ENCODE assay signal across 12 cellular contexts in the genomic region with DNA sequence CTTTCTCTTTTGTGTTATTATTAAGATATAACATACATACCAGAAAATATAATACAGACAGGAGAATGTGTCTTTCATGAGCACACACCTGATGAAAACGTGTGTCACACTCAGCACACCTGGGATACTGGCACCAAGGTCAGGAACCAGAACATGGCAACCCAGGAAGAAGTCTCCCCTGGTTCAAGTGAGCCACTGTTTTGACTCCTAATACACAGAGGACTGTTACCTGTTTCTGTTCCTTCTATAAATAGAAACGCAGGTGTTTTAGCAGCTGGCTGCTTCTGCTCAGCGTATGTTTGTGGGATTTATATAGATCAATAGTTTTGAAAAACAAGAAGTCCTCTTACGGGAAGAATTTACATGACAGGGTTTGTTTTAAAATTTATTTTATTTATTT. TPM values are rescaled to one million over a fixed set of nuclear protein-coding genes. Genes with fewer than 3 reads are reported as not detected.
DNase-seq lines count a peak whose midpoint lies in the region; ATAC-seq and TF ChIP-seq lines count a peak whose summit lies in the region.
"Had no signal": no experiment of that assay in that cellular context is flagged by ENCODE, and none has a peak within 500 bp of the region (broad histone marks: within the 10 kb centered on the region; RNA-seq: fewer than 3 reads in every experiment).

No MANE protein-coding gene starts in this region.

- H4K20me1 ChIP-seq in OCI-LY3 (ENCODE audit: insufficient read depth, low read length): peaks cover 16% of the 10 kb centered on the region; the same call in 1 of the 2 replicates

- H3K4me3 ChIP-seq in OCI-LY3 (ENCODE audit: low read length): peak overlapping the region; percentile 28; the same call in 1 of the 2 replicates
- no peak overlapping the region for H3K4me3 ChIP-seq in thyroid gland (replicated peaks in 1 of 3)

- H3K27me3 ChIP-seq in OCI-LY3 (ENCODE audit: low read depth, low read length) (no peaks in the 10 kb centered on the region), thyroid gland (no peaks in the 10 kb centered on the region)

- H3K9me3 Mint-ChIP-seq in activated T-cell treated with anti-CD3 and anti-CD28 coated beads, Interleukin-2, amount 50 U/mL, for 72 hours: no peaks in the 10 kb centered on the region
- no peaks in the 10 kb centered on the region for H3K9me3 Mint-ChIP-seq in activated CD8-positive, alpha-beta T cell treated with anti-CD3 and anti-CD28 coated beads, Interleukin-2, amount 10 ng/mL, durations not matched to agents 7 days and 5 days (ENCODE audit: insufficient read depth)
- H3K9me3 Mint-ChIP-seq: activated CD8-positive, alpha-beta T cell treated with anti-CD3 and anti-CD28 coated beads for 36 hours had no signal

- no peak overlapping the region for H3K27ac Mint-ChIP-seq in activated T-cell treated with anti-CD3 and anti-CD28 coated beads, Interleukin-2, amount 50 U/mL, for 72 hours
- H3K27ac Mint-ChIP-seq in activated CD8-positive, alpha-beta T cell treated with anti-CD3 and anti-CD28 coated beads, Interleukin-2, amount 10 ng/mL, durations not matched to agents 7 days and 5 days: no peak overlapping the region

- intact Hi-C loops in thyroid gland (cut with DNase I): loop anchor here (5.0 kb wide), 1 partner anchor 42 kb away; no protein-coding TSS in a partner anchor

- POLR2A ChIA-PET in activated CD8-positive, alpha-beta T cell treated with anti-CD3 and anti-CD28 coated beads, Interleukin-2, amount 10 ng/mL, durations not matched to agents 7 days and 5 days (lab: Charles Lee): no interaction called here

- TF ChIP-seq POLR2A in thyroid gland (IDR thresholded peaks at IDR 0.05): no peak

- peak overlapping the region; percentile 67 for H3K4me2 ChIP-seq in OCI-LY3 (ENCODE audit: low read length)

- peaks cover 50% of the 10 kb centered on the region for H3K36me3 ChIP-seq in OCI-LY3 (replicated peaks; ENCODE audit: low read depth, low read length)
- peaks cover 6 to 7% of the 10 kb centered on the region in 2 donors for H3K36me3 ChIP-seq in thyroid gland

- no peaks in the 10 kb centered on the region for H3K27me3 Mint-ChIP-seq in activated T-cell treated with anti-CD3 and anti-CD28 coated beads, Interleukin-2, amount 50 U/mL, for 72 hours (ENCODE audit: low read depth)
- H3K27me3 Mint-ChIP-seq in activated CD8-positive, alpha-beta T cell treated with anti-CD3 and anti-CD28 coated beads, Interleukin-2, amount 10 ng/mL, durations not matched to agents 7 days and 5 days (ENCODE audit: low read depth): no peaks in the 10 kb centered on the region
- H3K27me3 Mint-ChIP-seq: activated CD8-positive, alpha-beta T cell treated with anti-CD3 and anti-CD28 coated beads for 36 hours had no signal

- peak overlapping the region; percentile 17 to 83 for H3K4me3 Mint-ChIP-seq in activated T-cell treated with anti-CD3 and anti-CD28 coated beads, Interleukin-2, amount 50 U/mL, for 72 hours
- no peak overlapping the region for H3K4me3 Mint-ChIP-seq in activated CD8-positive, alpha-beta T cell treated with anti-CD3 and anti-CD28 coated beads, Interleukin-2, amount 10 ng/mL, durations not matched to agents 7 days and 5 days
- H3K4me3 Mint-ChIP-seq: activated CD8-positive, alpha-beta T cell treated with anti-CD3 and anti-CD28 coated beads for 36 hours had no signal

- H3K4me1 ChIP-seq in OCI-LY3 (ENCODE audit: low read length): peaks cover 73% of the 10 kb centered on the region
- H3K4me1 ChIP-seq in thyroid gland: peaks cover 51 to 66% of the 10 kb centered on the region in 2 donors

- TF ChIP-seq CTCF in OCI-LY3 (IDR thresholded peaks at IDR 0.05; ENCODE audit: low read depth, low read length) (no peak), thyroid gland (IDR thresholded peaks at IDR 0.05) (no peak)

- 83 to 89% methylated on average over 4 of the region's 4 CpGs for WGBS in thyroid gland, 2 donors

- H3K79me2 ChIP-seq in OCI-LY3 (ENCODE audit: low read length): peaks cover 44% of the 10 kb centered on the region

- H3K36me3 Mint-ChIP-seq in activated T-cell treated with anti-CD3 and anti-CD28 coated beads, Interleukin-2, amount 50 U/mL, for 72 hours (ENCODE audit: insufficient read depth in 2 of 2): peaks cover 24 to 51% of the 10 kb centered on the region in 2 donors
- H3K36me3 Mint-ChIP-seq in activated CD8-positive, alpha-beta T cell treated with anti-CD3 and anti-CD28 coated beads, Interleukin-2, amount 10 ng/mL, durations not matched to agents 7 days and 5 days (ENCODE audit: low read depth): peaks cover 76% of the 10 kb centered on the region

- H2AFZ ChIP-seq in OCI-LY3 (ENCODE audit: low read depth, low read length): no peak overlapping the region

- CTCF ChIA-PET in activated CD8-positive, alpha-beta T cell treated with anti-CD3 and anti-CD28 coated beads, Interleukin-2, amount 10 ng/mL, durations not matched to agents 7 days and 5 days (lab: Charles Lee): no interaction called here

- H3K4me1 Mint-ChIP-seq in activated T-cell treated with anti-CD3 and anti-CD28 coated beads, Interleukin-2, amount 50 U/mL, for 72 hours (ENCODE audit: low read depth): peaks cover 72% of the 10 kb centered on the region
- H3K4me1 Mint-ChIP-seq in activated CD8-positive, alpha-beta T cell treated with anti-CD3 and anti-CD28 coated beads, Interleukin-2, amount 10 ng/mL, durations not matched to agents 7 days and 5 days (ENCODE audit: low read depth): peaks cover 82% of the 10 kb centered on the region

- H3K9me3 ChIP-seq in OCI-LY3 (ENCODE audit: insufficient read depth, low read length) (no peaks in the 10 kb centered on the region), thyroid gland (no peaks in the 10 kb centered on the region)

- H3K9ac ChIP-seq in OCI-LY3 (ENCODE audit: low read length): no peak overlapping the region

- no peak for DNase-seq in activated T-cell treated with anti-CD3 and anti-CD28 coated beads, Interleukin-2, amount 50 U/mL, for 72 hours
- no peak for DNase-seq in activated T-cell treated with anti-CD3 and anti-CD28 coated beads for 4 hours
- DNase-seq in germinal center (ENCODE audit: low spot score): peak; percentile 42
- DNase-seq in thyroid gland: no peak
- no peak for DNase-seq in NCI-H1436 treated with DMSO at 0.1 percent for 48 hours (lab: John Stamatoyannopoulos, UW)
- no peak for DNase-seq in activated CD8-positive, alpha-beta T cell treated with anti-CD3 and anti-CD28 coated beads, Interleukin-2, amount 10 ng/mL, durations not matched to agents 7 days and 5 days
- DNase-seq: ACHN; activated CD8-positive, alpha-beta T cell treated with anti-CD3 and anti-CD28 coated beads for 36 hours; activated naive CD4-positive, alpha-beta T cell treated with anti-CD3 and anti-CD28 coated beads, Interleukin-2, amount 50 U/mL, for 16 hours; GOT3 had no signal

- H3K27ac ChIP-seq in OCI-LY3 (ENCODE audit: low read length) (peak overlapping the region; percentile 38), thyroid gland (peak overlapping the region; percentile 94 to 98 (median 96))

- ATAC-seq in activated T-cell treated with anti-CD3 and anti-CD28 coated beads, Interleukin-2, amount 50 U/mL, for 72 hours (replicated peaks in 1 of 2): no peak
- no peak for ATAC-seq in activated CD8-positive, alpha-beta T cell treated with anti-CD3 and anti-CD28 coated beads, Interleukin-2, amount 10 ng/mL, durations not matched to agents 7 days and 5 days
- ATAC-seq in HG02588 (IDR thresholded peaks at IDR 0.05; ENCODE audit: unreplicated experiment): no peak
- ATAC-seq: activated CD8-positive, alpha-beta T cell treated with anti-CD3 and anti-CD28 coated beads for 36 hours had no signal

RNA-seq across cellular contexts. Expression of a gene that starts 3.5 kb away (rescaled TPM):
- total RNA-seq in activated T-cell treated with anti-CD3 and anti-CD28 coated beads, Interleukin-2, amount 50 U/mL, for 72 hours: 100 to 1,000 TPM; 175 to 204 TPM
- total RNA-seq in thyroid gland: 100 to 1,000 TPM in 2 of 4 donors, 10 to 100 TPM in 2; 57.6 to 287 (median 102) TPM
- 10 to 100 TPM; 86.5 to 88.8 TPM for total RNA-seq in activated CD8-positive, alpha-beta T cell treated with anti-CD3 and anti-CD28 coated beads, Interleukin-2, amount 10 ng/mL, durations not matched to agents 7 days and 5 days
